ENCODE assay signal across 8 cellular contexts in the genomic region with DNA sequence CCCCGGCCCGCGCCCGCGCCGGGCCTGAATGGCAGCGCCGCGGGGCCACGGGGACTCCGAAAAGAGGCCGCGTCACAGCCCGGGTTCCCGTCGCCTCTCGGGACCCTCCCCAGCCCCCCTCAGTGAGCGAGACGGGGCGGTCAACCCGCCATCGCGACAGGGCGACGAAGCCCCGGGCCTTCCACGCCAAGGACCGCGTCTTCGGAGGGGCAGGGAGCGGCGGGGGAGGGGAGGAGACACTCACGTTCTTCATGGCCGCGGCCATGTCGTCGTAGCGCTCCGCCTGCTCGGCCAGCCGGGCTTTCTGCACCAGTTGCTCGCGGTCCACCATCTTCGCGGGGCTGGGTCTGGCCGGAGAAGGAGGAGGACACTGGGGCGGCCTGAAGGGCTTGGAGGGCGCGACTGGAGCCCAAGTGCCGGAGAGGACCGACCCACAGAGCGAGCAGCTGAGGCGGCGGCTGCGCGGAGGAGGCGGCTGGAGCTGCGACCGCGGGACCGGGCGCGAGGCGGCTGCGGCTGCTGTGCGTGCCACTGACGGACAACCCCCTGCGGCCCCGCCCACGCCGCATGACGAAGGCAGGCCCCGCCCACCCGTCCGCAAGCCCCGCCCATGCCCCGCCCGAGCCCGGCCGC. TPM values are rescaled to one million over a fixed set of nuclear protein-coding genes. Genes with fewer than 3 reads are reported as not detected.
DNase-seq lines count a peak whose midpoint lies in the region; ATAC-seq, FAIRE-seq and TF ChIP-seq lines count a peak whose summit lies in the region.

A gene (minus strand): TSS at position 514 of the 633 bp plus-strand sequence. CDS start 183 bp downstream, at position 331.

- H3K9me3 Mint-ChIP-seq in T-helper 1 cell treated with Interleukin-12 subunit alpha and Interleukin-12 subunit beta and Interleukin-4 antibody, amounts not matched to agents 30 μg/mL and 1 μg/mL, for 36 hours, result no peaks in the 10 kb centered on the region
- H3K9me3 Mint-ChIP-seq in astrocyte (ENCODE audit: unreplicated experiment), result no peaks in the 10 kb centered on the region

- no peak for FAIRE-seq in astrocyte (lab: Jason Lieb, UNC)

- peak within 1 kb of the TSS; percentile 90 for H2AFZ ChIP-seq in astrocyte (ENCODE audit: low read depth, low read length)

- TF ChIP-seq CTCF in astrocyte (IDR thresholded peaks at IDR 0.05; ENCODE audit: insufficient read depth, low read depth, low read length) (no peak), retinal pigment epithelial cell (conservative IDR thresholded peaks at IDR 0.05; ENCODE audit: low read depth, low read length) (no peak)

- peaks cover 52% of the 10 kb centered on the region for H3K79me2 ChIP-seq in astrocyte (ENCODE audit: insufficient read depth, low read length)

- H3K4me3 Mint-ChIP-seq in T-helper 1 cell treated with Interleukin-12 subunit alpha and Interleukin-12 subunit beta and Interleukin-4 antibody, amounts not matched to agents 30 μg/mL and 1 μg/mL, for 36 hours, result peak within 1 kb of the TSS; percentile 98
- H3K4me3 Mint-ChIP-seq in astrocyte (ENCODE audit: unreplicated experiment), result peak within 1 kb of the TSS; percentile 98

- peaks cover 46% of the 10 kb centered on the region for H4K20me1 ChIP-seq in astrocyte (ENCODE audit: insufficient read depth, low read length)

- H3K27me3 ChIP-seq in astrocyte (ENCODE audit: insufficient read depth, low read length), result no peaks in the 10 kb centered on the region

- H3K4me2 ChIP-seq in astrocyte (ENCODE audit: low read length), result peak within 1 kb of the TSS; percentile 94

- H3K27ac ChIP-seq in astrocyte (ENCODE audit: low read depth, low read length), result peak within 1 kb of the TSS; percentile 99

- peak; percentile 99 for TF ChIP-seq POLR2A in GM15510 (IDR thresholded peaks at IDR 0.05; ENCODE audit: borderline replicate concordance, extremely low read depth, insufficient read length)

- H3K4me1 ChIP-seq in astrocyte (ENCODE audit: insufficient read depth, low read length), result peaks cover 16% of the 10 kb centered on the region

- H3K4me1 Mint-ChIP-seq in T-helper 1 cell treated with Interleukin-12 subunit alpha and Interleukin-12 subunit beta and Interleukin-4 antibody, amounts not matched to agents 30 μg/mL and 1 μg/mL, for 36 hours (ENCODE audit: low read depth), result peaks cover 35% of the 10 kb centered on the region
- H3K4me1 Mint-ChIP-seq in astrocyte (ENCODE audit: low read depth, unreplicated experiment), result peaks cover 18% of the 10 kb centered on the region

- H3K9me3 ChIP-seq in astrocyte (ENCODE audit: insufficient read depth, low read depth, low read length), result no peaks in the 10 kb centered on the region

- H3K27ac Mint-ChIP-seq in T-helper 1 cell treated with Interleukin-12 subunit alpha and Interleukin-12 subunit beta and Interleukin-4 antibody, amounts not matched to agents 30 μg/mL and 1 μg/mL, for 36 hours, result peak within 1 kb of the TSS; percentile 98
- H3K27ac Mint-ChIP-seq in astrocyte (ENCODE audit: unreplicated experiment), result peak within 1 kb of the TSS; percentile 97

- peak within 1 kb of the TSS; percentile 95 for H3K4me3 ChIP-seq in astrocyte (ENCODE audit: insufficient read depth, low read depth, low read length)
- peak within 1 kb of the TSS; percentile 64 for H3K4me3 ChIP-seq in retinal pigment epithelial cell (ENCODE audit: low read length)

- peak; percentile 61 for ATAC-seq in HG02610 (IDR thresholded peaks at IDR 0.05; ENCODE audit: unreplicated experiment)

- H3K36me3 ChIP-seq in astrocyte (ENCODE audit: insufficient read depth, low read length), result peaks cover 16% of the 10 kb centered on the region

- DNase-seq in NCI-H1092 (lab: John Stamatoyannopoulos, UW), result peak; percentile 89
- DNase-seq in astrocyte (ENCODE audit: low read depth), result peak; percentile 62
- DNase-seq in hepatic stellate cell (ENCODE audit: low spot score), result peak; percentile 78
- DNase-seq in retinal pigment epithelial cell (ENCODE audit: low read depth), result peak; percentile 38
- DNase-seq in OCI-M2 (lab: John Stamatoyannopoulos, UW; ENCODE audit: unreplicated experiment), result no peak

- peak within 1 kb of the TSS; percentile 95 for H3K9ac ChIP-seq in astrocyte (ENCODE audit: low read length)

- H3K27me3 Mint-ChIP-seq in T-helper 1 cell treated with Interleukin-12 subunit alpha and Interleukin-12 subunit beta and Interleukin-4 antibody, amounts not matched to agents 30 μg/mL and 1 μg/mL, for 36 hours (ENCODE audit: low read depth), result no peaks in the 10 kb centered on the region
- no peaks in the 10 kb centered on the region for H3K27me3 Mint-ChIP-seq in astrocyte (ENCODE audit: low read depth, unreplicated experiment)

- peaks cover 27% of the 10 kb centered on the region for H3K36me3 Mint-ChIP-seq in T-helper 1 cell treated with Interleukin-12 subunit alpha and Interleukin-12 subunit beta and Interleukin-4 antibody, amounts not matched to agents 30 μg/mL and 1 μg/mL, for 36 hours (ENCODE audit: low read depth)
- H3K36me3 Mint-ChIP-seq in astrocyte (ENCODE audit: low read depth, unreplicated experiment), result peaks cover 21% of the 10 kb centered on the region

RNA-seq across cellular contexts. Expression of the gene that starts here (rescaled TPM):
- 344 and 351 TPM in 2 replicates for total RNA-seq in astrocyte
